13 cellular contexts compared by ENCODE assay signal in the genomic region with DNA sequence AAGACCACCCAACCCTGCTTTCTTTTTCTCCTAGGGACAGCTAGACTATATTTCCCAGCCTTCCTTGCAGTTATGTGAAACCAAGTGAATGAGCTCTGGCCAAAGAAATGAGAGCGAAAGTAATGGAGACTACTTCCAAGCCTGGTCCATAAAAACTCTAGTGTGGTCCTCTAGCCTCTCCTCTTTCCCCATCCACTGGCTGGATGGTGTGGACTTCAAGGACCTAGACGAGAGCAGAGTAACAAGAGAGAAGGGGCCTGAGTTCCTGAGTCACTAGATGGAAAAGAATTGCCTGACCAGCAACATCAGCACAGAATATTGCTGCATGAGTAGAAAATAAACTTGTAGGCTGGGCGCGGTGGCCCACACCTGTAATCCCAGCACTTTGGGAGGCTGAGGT.
"Had no signal": no experiment of that assay in that cellular context is flagged by ENCODE, and none has a peak within 500 bp of the region (broad histone marks: within the 10 kb centered on the region; RNA-seq: fewer than 3 reads in every experiment).

No MANE protein-coding gene starts in this region.

- H3K36me3 ChIP-seq: adrenal gland, neural progenitor cell, thoracic aorta, uterus had no signal

- H3K4me3 Mint-ChIP-seq: activated T-cell treated with anti-CD3 and anti-CD28 coated beads, Interleukin-2, amount 50 U/mL, for 72 hours; stimulated activated naive CD8-positive, alpha-beta T cell treated with anti-CD3 and anti-CD28 coated beads, Interleukin-15, amount 100 ng/mL, for 72 hours had no signal

- H3K9me3 Mint-ChIP-seq: central memory CD8-positive, alpha-beta T cell had no signal

- H3K4me1 ChIP-seq: parathyroid adenoma, uterus had no signal

- H3K27ac Mint-ChIP-seq: activated T-cell treated with anti-CD3 and anti-CD28 coated beads, Interleukin-2, amount 50 U/mL, for 72 hours; neural progenitor cell; stimulated activated naive CD8-positive, alpha-beta T cell treated with anti-CD3 and anti-CD28 coated beads, Interleukin-15, amount 100 ng/mL, for 72 hours had no signal

- H3K4me2 ChIP-seq: neural progenitor cell had no signal

- H3K27me3 Mint-ChIP-seq: central memory CD8-positive, alpha-beta T cell; stimulated activated naive CD8-positive, alpha-beta T cell treated with anti-CD3 and anti-CD28 coated beads, Interleukin-15, amount 100 ng/mL, for 72 hours had no signal

- H3K9ac ChIP-seq: neural progenitor cell, parathyroid adenoma had no signal

- H2AFZ ChIP-seq: neural progenitor cell, parathyroid adenoma had no signal

- H3K9me3 ChIP-seq: adrenal gland, thoracic aorta, uterus had no signal

- H3K27me3 ChIP-seq: adrenal gland, uterus had no signal

- H3K27ac ChIP-seq: adrenal gland, neural progenitor cell, parathyroid adenoma, thoracic aorta, uterus, VCaP had no signal

- ATAC-seq: activated T-cell treated with anti-CD3 and anti-CD28 coated beads, Interleukin-2, amount 50 U/mL, for 72 hours; left colon; stimulated activated naive CD8-positive, alpha-beta T cell treated with anti-CD3 and anti-CD28 coated beads, Interleukin-15, amount 100 ng/mL, for 72 hours had no signal

- H3K4me3 ChIP-seq: adrenal gland, neural progenitor cell, thoracic aorta, uterus had no signal

- H3K79me2 ChIP-seq: parathyroid adenoma had no signal

- DNase-seq: activated T-cell treated with anti-CD3 and anti-CD28 coated beads, Interleukin-2, amount 50 U/mL, for 72 hours; adrenal gland; immature natural killer cell; left colon; stimulated activated CD4-positive, alpha-beta T cell treated with anti-CD3 and anti-CD28 coated beads, Interleukin-15, amount 100 ng/mL, for 24 hours; stimulated activated CD4-positive, alpha-beta T cell treated with anti-CD3 and anti-CD28 coated beads, Interleukin-4, amount 100 ng/mL, for 24 hours; stimulated activated naive CD8-positive, alpha-beta T cell treated with anti-CD3 and anti-CD28 coated beads, Interleukin-15, amount 100 ng/mL, for 72 hours; uterus had no signal
